In genomic region chr6:128739112-128739511, GRCh38 we compare ENCODE assay signal across 17 cellular contexts.
"Had no signal": no experiment of that assay in that cellular context is flagged by ENCODE, and none has a peak within 500 bp of the region (broad histone marks: within the 10 kb centered on the region; RNA-seq: fewer than 3 reads in every experiment).

No MANE protein-coding gene starts in this region.

- H3K4me3 ChIP-seq: coronary artery, left lung, lung, spleen, testis, vagina had no signal

- H3K36me3 ChIP-seq: left lung, spleen, vagina had no signal

- H3K4me1 Mint-ChIP-seq: immature natural killer cell; mesothelial cell of epicardium; naive thymus-derived CD8-positive, alpha-beta T cell had no signal

- FAIRE-seq: astrocyte had no signal

- H3K27ac ChIP-seq: coronary artery, left lung, spleen, testis, vagina had no signal

- H3K9me3 ChIP-seq: left lung, spleen, testis, vagina had no signal

- H3K4me3 Mint-ChIP-seq: immature natural killer cell; mesothelial cell of epicardium; naive thymus-derived CD8-positive, alpha-beta T cell; type B pancreatic cell had no signal

- ATAC-seq: left lung; naive thymus-derived CD8-positive, alpha-beta T cell had no signal

- H3K27me3 Mint-ChIP-seq: type B pancreatic cell had no signal

- H3K27ac Mint-ChIP-seq: activated naive CD4-positive, alpha-beta T cell treated with anti-CD3 and anti-CD28 coated beads, Interleukin-2, amount 50 U/mL, for 72 hours; immature natural killer cell; mesothelial cell of epicardium; naive thymus-derived CD8-positive, alpha-beta T cell; type B pancreatic cell had no signal

- H3K9me3 Mint-ChIP-seq: activated naive CD4-positive, alpha-beta T cell treated with anti-CD3 and anti-CD28 coated beads, Interleukin-2, amount 50 U/mL, for 72 hours; immature natural killer cell; naive thymus-derived CD8-positive, alpha-beta T cell had no signal

- H3K36me3 Mint-ChIP-seq: activated naive CD4-positive, alpha-beta T cell treated with anti-CD3 and anti-CD28 coated beads, Interleukin-2, amount 50 U/mL, for 72 hours; immature natural killer cell; mesothelial cell of epicardium; naive thymus-derived CD8-positive, alpha-beta T cell; type B pancreatic cell had no signal

- DNase-seq: activated T-cell treated with anti-CD3 and anti-CD28 coated beads, Interleukin-2, amount 50 U/mL, for 1 hour; cerebellar nuclear complex; immature natural killer cell; left lung; naive thymus-derived CD8-positive, alpha-beta T cell; retina; spleen; stimulated activated CD4-positive, alpha-beta T cell treated with anti-CD3 and anti-CD28 coated beads, Interleukin-4, amount 100 ng/mL, for 1 hour; stimulated activated naive CD4-positive, alpha-beta T cell; testis had no signal

- H3K27me3 ChIP-seq: left lung, spleen, testis, vagina had no signal

- H3K4me1 ChIP-seq: left lung, spleen, testis, vagina had no signal
